In genomic region chr1:9890224-9890731, GRCh38 we compare ENCODE assay signal across 1 cellular context.
TF ChIP-seq lines count a peak whose summit lies in the region.

No MANE protein-coding gene starts in this region.

TF ChIP-seq in GM23338, 12 proteins besides CTCF, POLR2A, EP300 and RAD21 (continued from another document):
- TF ChIP-seq ZNF462 (CRISPR knock-in tag; IDR thresholded peaks at IDR 0.05) (peak; percentile 47; the same call in 1 of the 2 replicates), ZNF331 (CRISPR knock-in tag; IDR thresholded peaks at IDR 0.05; ENCODE audit: low read depth) (no peak)
- TF ChIP-seq, protein P1, sequence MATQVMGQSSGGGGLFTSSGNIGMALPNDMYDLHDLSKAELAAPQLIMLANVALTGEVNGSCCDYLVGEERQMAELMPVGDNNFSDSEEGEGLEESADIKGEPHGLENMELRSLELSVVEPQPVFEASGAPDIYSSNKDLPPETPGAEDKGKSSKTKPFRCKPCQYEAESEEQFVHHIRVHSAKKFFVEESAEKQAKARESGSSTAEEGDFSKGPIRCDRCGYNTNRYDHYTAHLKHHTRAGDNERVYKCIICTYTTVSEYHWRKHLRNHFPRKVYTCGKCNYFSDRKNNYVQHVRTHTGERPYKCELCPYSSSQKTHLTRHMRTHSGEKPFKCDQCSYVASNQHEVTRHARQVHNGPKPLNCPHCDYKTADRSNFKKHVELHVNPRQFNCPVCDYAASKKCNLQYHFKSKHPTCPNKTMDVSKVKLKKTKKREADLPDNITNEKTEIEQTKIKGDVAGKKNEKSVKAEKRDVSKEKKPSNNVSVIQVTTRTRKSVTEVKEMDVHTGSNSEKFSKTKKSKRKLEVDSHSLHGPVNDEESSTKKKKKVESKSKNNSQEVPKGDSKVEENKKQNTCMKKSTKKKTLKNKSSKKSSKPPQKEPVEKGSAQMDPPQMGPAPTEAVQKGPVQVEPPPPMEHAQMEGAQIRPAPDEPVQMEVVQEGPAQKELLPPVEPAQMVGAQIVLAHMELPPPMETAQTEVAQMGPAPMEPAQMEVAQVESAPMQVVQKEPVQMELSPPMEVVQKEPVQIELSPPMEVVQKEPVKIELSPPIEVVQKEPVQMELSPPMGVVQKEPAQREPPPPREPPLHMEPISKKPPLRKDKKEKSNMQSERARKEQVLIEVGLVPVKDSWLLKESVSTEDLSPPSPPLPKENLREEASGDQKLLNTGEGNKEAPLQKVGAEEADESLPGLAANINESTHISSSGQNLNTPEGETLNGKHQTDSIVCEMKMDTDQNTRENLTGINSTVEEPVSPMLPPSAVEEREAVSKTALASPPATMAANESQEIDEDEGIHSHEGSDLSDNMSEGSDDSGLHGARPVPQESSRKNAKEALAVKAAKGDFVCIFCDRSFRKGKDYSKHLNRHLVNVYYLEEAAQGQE (IDR thresholded peaks at IDR 0.05; ENCODE audit: unreplicated experiment): no peak
